ENCODE assay signal across 8 cellular contexts in genomic region chr1:23980725-23981063, GRCh38. TPM values are rescaled to one million over a fixed set of nuclear protein-coding genes. Genes with fewer than 3 reads are reported as not detected.
A peak's percentile ranks its signal among the peaks of the same experiment; 100 is the strongest.
DNase-seq lines count a peak whose midpoint lies in the region; ATAC-seq, FAIRE-seq and TF ChIP-seq lines count a peak whose summit lies in the region.

No MANE protein-coding gene starts in this region.

- peak overlapping the region; percentile 96 for H3K27ac ChIP-seq in left ventricle myocardium inferior (replicated peaks)

- peak overlapping the region; percentile 94 for H3K4me3 ChIP-seq in NT2/D1 (ENCODE audit: insufficient read length, low read depth)
- H3K4me3 ChIP-seq in left ventricle myocardium inferior, result peak overlapping the region; percentile 83
- peak overlapping the region; percentile 97 for H3K4me3 ChIP-seq in skeletal muscle satellite cell (ENCODE audit: low read length)

- ATAC-seq in HG02981 (IDR thresholded peaks at IDR 0.05; ENCODE audit: unreplicated experiment), result peak; percentile 31

- TF ChIP-seq CTCF in left ventricle myocardium inferior (IDR thresholded peaks at IDR 0.05; ENCODE audit: borderline replicate concordance), result no peak

- peak overlapping the region; percentile 84 for H3K4me2 ChIP-seq in skeletal muscle satellite cell (ENCODE audit: low read length)

- intact Hi-C loops in left ventricle myocardium inferior (cut with micrococcal nuclease), result no loop called here

- FAIRE-seq in GM12891 (lab: Jason Lieb, UNC), result no peak

- TF ChIP-seq POLR2A in GM12891 (IDR thresholded peaks at IDR 0.05; ENCODE audit: low read depth, low read length), result no peak; the same call in 1 of the 2 replicates

- H3K27me3 ChIP-seq in NT2/D1 (ENCODE audit: insufficient read depth, insufficient read length), result no peaks in the 10 kb centered on the region
- H3K27me3 ChIP-seq in left ventricle myocardium inferior (ENCODE audit: low read depth), result no peaks in the 10 kb centered on the region
- no peaks in the 10 kb centered on the region for H3K27me3 ChIP-seq in skeletal muscle satellite cell (ENCODE audit: control insufficient read depth, insufficient read depth, low read length)

- H3K4me1 ChIP-seq in NT2/D1 (ENCODE audit: insufficient read depth, insufficient read length) (no peaks in the 10 kb centered on the region), left ventricle myocardium inferior (peaks cover 55% of the 10 kb centered on the region), skeletal muscle satellite cell (ENCODE audit: control insufficient read depth, insufficient read depth, low read length) (peaks cover 48% of the 10 kb centered on the region)

- peaks cover 7% of the 10 kb centered on the region; the same call in 1 of the 2 replicates for H3K9me3 ChIP-seq in NT2/D1 (ENCODE audit: insufficient read depth, low read length)
- H3K9me3 ChIP-seq in left ventricle myocardium inferior (replicated peaks), result no peaks in the 10 kb centered on the region
- no peaks in the 10 kb centered on the region for H3K9me3 ChIP-seq in skeletal muscle satellite cell (replicated peaks; ENCODE audit: low read length)

- H3K36me3 ChIP-seq in NT2/D1 (ENCODE audit: insufficient read depth, insufficient read length, low read length), result peaks cover 32% of the 10 kb centered on the region
- peaks cover 3% of the 10 kb centered on the region for H3K36me3 ChIP-seq in left ventricle myocardium inferior
- H3K36me3 ChIP-seq in skeletal muscle satellite cell (ENCODE audit: insufficient read depth, low read length), result peaks cover 15% of the 10 kb centered on the region

- DNase-seq in GM12891 (ENCODE audit: insufficient read length, low spot score) (peak; percentile 44), NT2/D1 (ENCODE audit: low read depth, low spot score) (no peak), left ventricle myocardium inferior (no peak), retina (no peak), SK-N-DZ (ENCODE audit: low spot score) (no peak)
- peak; percentile 64 for DNase-seq in activated naive CD4-positive, alpha-beta T cell treated with Interleukin-2 at 50 U/mL for 16 hours

- H3K9ac ChIP-seq in NT2/D1 (ENCODE audit: insufficient read length, low read depth), result peak overlapping the region; percentile 59
- peak overlapping the region; percentile 100 for H3K9ac ChIP-seq in skeletal muscle satellite cell (ENCODE audit: low read depth, low read length)

TF ChIP-seq in GM12891, 5 proteins besides CTCF, POLR2A, EP300 and RAD21:
- TF ChIP-seq SPI1 (IDR thresholded peaks at IDR 0.05; ENCODE audit: low read depth, low read length) (no peak), TAF1 (IDR thresholded peaks at IDR 0.05; ENCODE audit: low read depth, low read length) (no peak), POU2F2 (IDR thresholded peaks at IDR 0.05; ENCODE audit: low read depth, low read length) (no peak; the same call in 1 of the 2 replicates), POLR2AphosphoS5 (IDR thresholded peaks at IDR 0.05; ENCODE audit: low read depth, low read length) (peak; percentile 46; the same call in 1 of the 2 replicates)
TF ChIP-seq in GM12891: peak in this region for 1.

RNA-seq across cellular contexts. Expression of gene SRSF10, which starts 0.6 kb away (rescaled TPM):
- 132 TPM for polyA plus RNA-seq in GM12891 (2012; ENCODE audit: low read depth, missing spikeins)
- total RNA-seq in left ventricle myocardium inferior, result 56.5 TPM
- 70.6 and 81.6 TPM in 2 replicates for total RNA-seq in skeletal muscle satellite cell (2012; rRNA removed)
- polyA plus RNA-seq in SK-N-DZ (2014; cell fraction: cytosol; rRNA removed), result 134 and 162 TPM in 2 replicates
- 321 and 359 TPM in 2 replicates for polyA plus RNA-seq in SK-N-DZ (2014; cell fraction: nucleus; rRNA removed)

RNA-seq across cellular contexts. Expression of gene PNRC2, which starts 21.1 kb away (rescaled TPM):
- 101 TPM for polyA plus RNA-seq in GM12891 (2012; ENCODE audit: low read depth, missing spikeins)
- 92.3 TPM for total RNA-seq in left ventricle myocardium inferior
- total RNA-seq in skeletal muscle satellite cell (2012; rRNA removed), result 80.6 and 85.8 TPM in 2 replicates
- 73.5 and 80.7 TPM in 2 replicates for polyA plus RNA-seq in SK-N-DZ (2014; cell fraction: cytosol; rRNA removed)
- polyA plus RNA-seq in SK-N-DZ (2014; cell fraction: nucleus; rRNA removed), result 45.7 and 60.9 TPM in 2 replicates

Comparison
In these comparisons a context has a peak if more than half of its experiments do, and no peak if none do; other contexts are left out.
1. DNase-seq: peak in GM12891 (single experiment) and activated naive CD4-positive, alpha-beta T cell treated with Interleukin-2 at 50 U/mL for 16 hours (single experiment); none in NT2/D1 (single experiment), left ventricle myocardium inferior (single experiment), retina (single experiment) and SK-N-DZ (single experiment).
2. Peak in every context shown above with its lines, with median percentiles within 50 percentile points of each other: H3K4me3 ChIP-seq.